20 cellular contexts compared by ENCODE assay signal in genomic region chr11:3381794-3382193, GRCh38. TPM values are rescaled to one million over a fixed set of nuclear protein-coding genes. Genes with fewer than 3 reads are reported as not detected.
DNase-seq lines count a peak whose midpoint lies in the region; FAIRE-seq and TF ChIP-seq lines count a peak whose summit lies in the region.
"Had no signal": no experiment of that assay in that cellular context is flagged by ENCODE, and none has a peak within 500 bp of the region (broad histone marks: within the 10 kb centered on the region; RNA-seq: fewer than 3 reads in every experiment).

No MANE protein-coding gene starts in this region.

- no peak overlapping the region for H2BK15ac ChIP-seq in H1 (ENCODE audit: low read length)

- peaks cover 30 to 71% of the 10 kb centered on the region in 2 experiments for H3K79me2 ChIP-seq in H1 (ENCODE audit: control insufficient read depth in 1 of 2, insufficient read depth in 2 of 2, low read length in 2 of 2)

- no peak overlapping the region for H2BK120ac ChIP-seq in H1 (replicated peaks; ENCODE audit: low read depth, low read length)

- no peak for TF ChIP-seq CTCF in HFF-Myc (IDR thresholded peaks at IDR 0.05; ENCODE audit: low read depth, low read length, missing control alignments)
- no peak for TF ChIP-seq CTCF in H1 (IDR thresholded peaks at IDR 0.05; ENCODE audit: control extremely low read depth in 1 of 3, insufficient read depth in 1 of 3, low read depth in 1 of 3, low read length in 3 of 3)

- no peak overlapping the region for H4K5ac ChIP-seq in H1 (ENCODE audit: insufficient read length, low read depth, low read length)

- CTCF ChIA-PET in H1 (lab: Charles Lee; ENCODE audit: partially characterized antibody): interaction anchor here (0.6 to 6.1 kb wide), 8 partner anchors 10 to 41 kb away, joined by 3 to 44 read pairs (median 4); no protein-coding TSS in a partner anchor

- no peak overlapping the region for H2AK5ac ChIP-seq in H1 (ENCODE audit: low read depth, low read length)

- no peak overlapping the region for H4K8ac ChIP-seq in H1 (ENCODE audit: extremely low read depth, insufficient read depth, low read length)

- no peak for TF ChIP-seq EP300 in H1 (IDR thresholded peaks at IDR 0.05; ENCODE audit: borderline replicate concordance in 1 of 2, low read depth in 2 of 2, low read length in 2 of 2)

- WGBS in H1 (ENCODE audit: extremely low coverage in 1 of 2, insufficient coverage in 1 of 2, insufficient read length in 1 of 2, insufficient replicate concordance in 2 of 2, low coverage in 1 of 2, low lambda C conversion rate in 2 of 2, missing lambda C conversion rate in 1 of 2), 2 experiments: 38% methylated on average over 5 of the region's 5 CpGs; no CpG with 5 or more reads in 1 of the 2 experiments

- no peak overlapping the region for H3K56ac ChIP-seq in H1 (replicated peaks; ENCODE audit: insufficient read length, low read depth, low read length)

- no peak overlapping the region for H3K14ac ChIP-seq in H1 (ENCODE audit: insufficient read length)

- no peak for DNase-seq in HFF-Myc (ENCODE audit: extremely low read depth, low read depth)
- no peak for DNase-seq in H1 (ENCODE audit: low read depth in 1 of 2, low spot score in 2 of 2)
- DNase-seq in kidney tubule cell (ENCODE audit: low spot score): no peak
- no peak for DNase-seq in NCI-H1092 treated with DMSO at 0.1 percent for 48 hours (lab: John Stamatoyannopoulos, UW)
- no peak for DNase-seq in amniotic stem cell (lab: John Stamatoyannopoulos, UW)
- DNase-seq: activated CD4-positive, alpha-beta T cell treated with anti-CD3 and anti-CD28 coated beads for 4 hours; activated naive CD4-positive, alpha-beta T cell treated with anti-CD3 and anti-CD28 coated beads for 36 hours; activated T-cell treated with anti-CD3 and anti-CD28 coated beads, Interleukin-2, amount 50 U/mL, for 72 hours; anterior cingulate cortex; CD8-positive, alpha-beta memory T cell; DMS153; midbrain; NCI-H2081 treated with DMSO at 0.1 percent for 48 hours; NCI-H524 had no signal

- H3K9me3 ChIP-seq in H1 (ENCODE audit: insufficient read depth in 2 of 2, low read depth in 1 of 2, low read length in 1 of 2): no peaks in the 10 kb centered on the region
- H3K9me3 ChIP-seq in iPS-20b (ENCODE audit: insufficient read depth, low read depth, low read length): no peaks in the 10 kb centered on the region; the same call in 1 of the 2 replicates
- H3K9me3 ChIP-seq in subcutaneous abdominal adipose tissue (ENCODE audit: control insufficient read depth in 5 of 5, low read length in 5 of 5): no peaks in the 10 kb centered on the region
- H3K9me3 ChIP-seq: prostate gland had no signal

- no peak overlapping the region for H2BK20ac ChIP-seq in H1 (ENCODE audit: low read length)

- no peak overlapping the region for H4K91ac ChIP-seq in H1 (replicated peaks; ENCODE audit: insufficient read length, low read length)

- peaks cover 16 to 19% of the 10 kb centered on the region in 2 experiments for H4K20me1 ChIP-seq in H1 (replicated peaks in 1 of 2; ENCODE audit: control insufficient read depth in 1 of 2, insufficient read depth in 2 of 2, low read length in 2 of 2)

- H2BK12ac ChIP-seq in H1 (ENCODE audit: low read depth, low read length): no peak overlapping the region

- H3K18ac ChIP-seq in H1 (ENCODE audit: extremely low read depth, low read length): no peak overlapping the region

- no peak for TF ChIP-seq POLR2A in H1 (IDR thresholded peaks at IDR 0.05; ENCODE audit: control extremely low read depth in 1 of 2, low read depth in 2 of 2, low read length in 2 of 2)

- no peak overlapping the region for H2BK5ac ChIP-seq in H1 (ENCODE audit: low read depth, low read length)

- TF ChIP-seq RAD21 in H1 (IDR thresholded peaks at IDR 0.05 in 1 of 2, conservative IDR thresholded peaks at IDR 0.05 in 1 of 2; ENCODE audit: low read depth in 2 of 2, low read length in 2 of 2): no peak

- 0 out of 2 replicates have a peak overlapping the region, but pooled peaks have one; percentile 38 for H3K27ac ChIP-seq in H1 (ENCODE audit: low read depth, low read length)
- no peak overlapping the region for H3K27ac ChIP-seq in iPS-20b (ENCODE audit: low read length)
- H3K27ac ChIP-seq in subcutaneous abdominal adipose tissue (ENCODE audit: low read depth, low read length): peak overlapping the region; percentile 84
- H3K27ac ChIP-seq: epithelial cell of prostate, prostate gland had no signal

- peak overlapping the region; percentile 36 to 96 (median 70); a peak in 5 of 7 replicates for H3K9ac ChIP-seq in H1 (replicated peaks in 1 of 4; ENCODE audit: extremely low read depth in 1 of 4, low read depth in 3 of 4, low read length in 3 of 4)
- H3K9ac ChIP-seq in iPS-20b (ENCODE audit: low read depth, low read length): peak overlapping the region; percentile 77; the same call in 1 of the 2 replicates
- peak overlapping the region in 1 of 5 donors; percentile 42 for H3K9ac ChIP-seq in subcutaneous abdominal adipose tissue (ENCODE audit: low read length in 5 of 5)

- H3K4me2 ChIP-seq in H1 (ENCODE audit: insufficient read depth in 1 of 2, low read depth in 2 of 2, low read length in 2 of 2): peak overlapping the region; percentile 72 to 89

- no peak overlapping the region for H3K4ac ChIP-seq in H1 (replicated peaks; ENCODE audit: insufficient read length, low read depth, low read length)

- no peak overlapping the region for H3K23ac ChIP-seq in H1 (ENCODE audit: insufficient read length)

- FAIRE-seq in H1 (lab: Jason Lieb, UNC): no peak
- FAIRE-seq: frontal cortex, G401.6 had no signal

- POLR2A ChIA-PET in H1 (lab: Charles Lee; ENCODE audit: partially characterized antibody): interaction anchor here (0.7 to 13.5 kb wide), 25 partner anchors 7 to 422 kb away, joined by 3 to 233 read pairs (median 4); no protein-coding TSS in a partner anchor

- no peak overlapping the region for H2AFZ ChIP-seq in H1 (ENCODE audit: low read length)

- peaks cover 9% of the 10 kb centered on the region for H3K79me1 ChIP-seq in H1 (ENCODE audit: low read depth, low read length)

- H3K36me3 ChIP-seq in H1 (ENCODE audit: control insufficient read depth in 2 of 4, insufficient read depth in 4 of 4, low read length in 3 of 4) (peaks cover 23 to 58% (median 43%) of the 10 kb centered on the region in 4 experiments), iPS-20b (ENCODE audit: insufficient read depth, low read depth, low read length) (peaks cover 56% of the 10 kb centered on the region), subcutaneous abdominal adipose tissue (ENCODE audit: control insufficient read depth in 5 of 5, insufficient read depth in 5 of 5, low read length in 5 of 5) (peaks cover 11 to 32% (median 23%) of the 10 kb centered on the region in 5 donors)
- H3K36me3 ChIP-seq: prostate gland had no signal

- peaks cover 4% of the 10 kb centered on the region for H3K23me2 ChIP-seq in H1 (ENCODE audit: low read depth, low read length)

- H3K4me1 ChIP-seq in H1 (replicated peaks in 1 of 4; ENCODE audit: control insufficient read depth in 3 of 4, insufficient read depth in 4 of 4, low read length in 3 of 4) (peaks cover 5 to 16% (median 13%) of the 10 kb centered on the region in 4 experiments; a peak in 5 of 7 replicates), iPS-20b (ENCODE audit: insufficient read depth, low read length) (peaks cover 23% of the 10 kb centered on the region), subcutaneous abdominal adipose tissue (ENCODE audit: control insufficient read depth in 5 of 5, insufficient read depth in 5 of 5, low read length in 5 of 5) (peaks cover 2 to 46% (median 34%) of the 10 kb centered on the region in 5 donors)

- no peaks in the 10 kb centered on the region for H3K27me3 ChIP-seq in H1 (replicated peaks in 1 of 4; ENCODE audit: control insufficient read depth in 3 of 4, extremely low read depth in 1 of 4, insufficient read depth in 3 of 4, low read length in 3 of 4)
- no peaks in the 10 kb centered on the region for H3K27me3 ChIP-seq in iPS-20b (ENCODE audit: insufficient read depth, low read length)
- no peaks in the 10 kb centered on the region for H3K27me3 ChIP-seq in subcutaneous abdominal adipose tissue (ENCODE audit: control insufficient read depth in 5 of 5, insufficient read depth in 4 of 5, low read length in 5 of 5)

- H3K4me3 ChIP-seq in HFF-Myc (replicated peaks; ENCODE audit: low read depth, low read length) (peak overlapping the region; percentile 50), H1 (ENCODE audit: extremely low read depth in 1 of 4, insufficient read depth in 2 of 4, low read depth in 3 of 4, low read length in 4 of 4) (peak overlapping the region; percentile 69 to 96 (median 79)), iPS-20b (ENCODE audit: low read length) (peak overlapping the region; percentile 84), subcutaneous abdominal adipose tissue (ENCODE audit: low read depth in 1 of 5, low read length in 5 of 5) (peak overlapping the region in 1 of 5 donors; percentile 57)
- H3K4me3 ChIP-seq: prostate gland had no signal

TF ChIP-seq in H1, 55 proteins besides CTCF, POLR2A, EP300 and RAD21:
- TF ChIP-seq TAF7 (optimal IDR thresholded peaks at IDR 0.05; ENCODE audit: borderline replicate concordance, low read depth, low read length) (peak; percentile 4), NANOG (IDR thresholded peaks at IDR 0.05; ENCODE audit: insufficient read depth, low read depth, low read length, poor library complexity, severe bottlenecking) (no peak), NRF1 (IDR thresholded peaks at IDR 0.05; ENCODE audit: low read depth, low read length) (no peak), KDM5A (IDR thresholded peaks at IDR 0.05; ENCODE audit: low read length) (no peak), ASH2L (IDR thresholded peaks at IDR 0.05; ENCODE audit: low read length) (no peak), JUN (IDR thresholded peaks at IDR 0.05; ENCODE audit: low read depth, low read length) (no peak), SIN3A (conservative IDR thresholded peaks at IDR 0.05 in 1 of 2, IDR thresholded peaks at IDR 0.05 in 1 of 2; ENCODE audit: low read depth in 1 of 2, low read length in 2 of 2) (no peak)

RNA-seq across cellular contexts. Expression of gene ZNF195, which starts 2.8 kb away (rescaled TPM):
- 80.5 and 88.6 TPM in 2 replicates for total RNA-seq in H1 (2021; fragmentation: NEBNext Ultra II Directional; extraction: Animal tissue kit (Norgen Biotek cat#: 25700))
- polyA plus RNA-seq in H1 (2011; rRNA removed): 23.4 and 23.9 TPM in 2 replicates
- polyA plus RNA-seq in H1 (2011; cell fraction: cytosol; rRNA removed): 36.6 TPM
- 53.3 TPM for polyA plus RNA-seq in H1 (2011; cell fraction: nucleus; rRNA removed)
- polyA plus RNA-seq in H1 (2012, experiment 1 of 2): 50.4 to 66.5 TPM (median 58.0 TPM) in 4 replicates
- 3.1 TPM for polyA plus RNA-seq in H1 (2012, experiment 2 of 2)
- polyA plus RNA-seq in H1 (2013, experiment 1 of 2): 73.9 TPM
- polyA plus RNA-seq in H1 (2013, experiment 2 of 2): 70.1 TPM
- 98.3 and 120 TPM in 2 replicates for polyA minus RNA-seq in H1 (2011; rRNA and poly(A)+ RNA removed)
- polyA minus RNA-seq in H1 (2011; cell fraction: cytosol; rRNA and poly(A)+ RNA removed): 69.8 TPM
- polyA minus RNA-seq in H1 (2011; cell fraction: nucleus; rRNA and poly(A)+ RNA removed): 194 TPM
